Comparison of ENCODE assay signal across 22 cellular contexts in the genomic region with DNA sequence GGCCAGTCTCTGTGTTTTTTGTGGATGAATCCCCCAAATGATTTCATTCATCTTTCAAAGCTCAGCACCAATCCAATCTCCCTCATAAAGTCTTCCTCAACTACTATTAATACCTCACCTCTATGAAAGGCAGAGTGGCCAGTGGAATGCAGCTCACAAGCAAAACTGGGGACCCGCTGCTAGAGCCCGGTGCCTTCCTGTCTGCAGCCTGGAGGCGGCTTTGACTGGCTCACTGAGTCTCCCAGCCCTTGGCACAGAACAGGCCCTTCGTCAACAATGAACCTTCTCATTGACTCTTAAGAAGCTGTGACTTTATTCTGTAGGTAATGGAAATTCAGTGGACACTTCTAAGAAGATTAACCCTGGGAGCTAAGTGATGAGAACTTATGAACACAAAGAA.
DNase-seq lines count a peak whose midpoint lies in the region; ATAC-seq, FAIRE-seq and TF ChIP-seq lines count a peak whose summit lies in the region.
"Had no signal": no experiment of that assay in that cellular context is flagged by ENCODE, and none has a peak within 500 bp of the region (broad histone marks: within the 10 kb centered on the region; RNA-seq: fewer than 3 reads in every experiment).

No MANE protein-coding gene starts in this region.

- no peaks in the 10 kb centered on the region for H4K20me1 ChIP-seq in H1 (replicated peaks in 1 of 2; ENCODE audit: control insufficient read depth in 1 of 2, insufficient read depth in 2 of 2, low read length in 2 of 2)
- H4K20me1 ChIP-seq: BLaER1 had no signal

- H3K9me3 Mint-ChIP-seq in type B pancreatic cell: peaks cover 5% of the 10 kb centered on the region
- H3K9me3 Mint-ChIP-seq: CD4-positive, alpha-beta T cell had no signal

- H2BK5ac ChIP-seq in H1 (ENCODE audit: low read depth, low read length): no peak overlapping the region

- peak; percentile 23 for DNase-seq in DMS79 treated with DMSO at 0.1 percent for 48 hours (lab: John Stamatoyannopoulos, UW)
- DNase-seq in H1 (ENCODE audit: low read depth in 1 of 2, low spot score in 2 of 2): no peak
- DNase-seq in mucosa of descending colon: no peak
- no peak for DNase-seq in type B pancreatic cell (ENCODE audit: extremely low spot score, unreplicated experiment)
- no peak for DNase-seq in caudate nucleus (lab: John Stamatoyannopoulos, UW)
- DNase-seq: ACHN; CD4-positive, alpha-beta T cell; GDM1; H7; Karpas-422; MV-4-11; NCI-H1694; NCI-H2081 treated with DMSO at 0.1 percent for 48 hours; NK-92 treated with Interleukin-12 subunit alpha and Interleukin-12 subunit beta, amount 100 ng/mL, for 24 hours; SHP77 treated with DMSO at 0.1 percent for 48 hours had no signal

- no peaks in the 10 kb centered on the region for H3K9me3 ChIP-seq in H1 (ENCODE audit: insufficient read depth in 2 of 2, low read depth in 1 of 2, low read length in 1 of 2)
- no peaks in the 10 kb centered on the region for H3K9me3 ChIP-seq in mucosa of descending colon
- no peaks in the 10 kb centered on the region for H3K9me3 ChIP-seq in gastroesophageal sphincter
- H3K9me3 ChIP-seq: BLaER1 had no signal

- TF ChIP-seq POLR2A in H1 (IDR thresholded peaks at IDR 0.05; ENCODE audit: control extremely low read depth in 1 of 2, low read depth in 2 of 2, low read length in 2 of 2) (no peak), gastroesophageal sphincter (IDR thresholded peaks at IDR 0.05) (no peak)

- no peaks in the 10 kb centered on the region for H3K79me1 ChIP-seq in H1 (ENCODE audit: low read depth, low read length)

- no peak overlapping the region for H4K91ac ChIP-seq in H1 (replicated peaks; ENCODE audit: insufficient read length, low read length)

- no peak overlapping the region for H4K5ac ChIP-seq in H1 (ENCODE audit: insufficient read length, low read depth, low read length)

- H3K4me1 ChIP-seq in H1 (replicated peaks in 1 of 4; ENCODE audit: control insufficient read depth in 3 of 4, insufficient read depth in 4 of 4, low read length in 3 of 4): no peaks in the 10 kb centered on the region
- no peaks in the 10 kb centered on the region for H3K4me1 ChIP-seq in mucosa of descending colon (ENCODE audit: low read depth)
- H3K4me1 ChIP-seq in gastroesophageal sphincter: no peaks in the 10 kb centered on the region
- H3K4me1 ChIP-seq: BLaER1 had no signal

- H2AK5ac ChIP-seq in H1 (ENCODE audit: low read depth, low read length): no peak overlapping the region

- H2BK15ac ChIP-seq in H1 (ENCODE audit: low read length): no peak overlapping the region

- H3K4me3 ChIP-seq in H1 (ENCODE audit: extremely low read depth in 1 of 4, insufficient read depth in 2 of 4, low read depth in 3 of 4, low read length in 4 of 4) (no peak overlapping the region), mucosa of descending colon (no peak overlapping the region), gastroesophageal sphincter (no peak overlapping the region)
- H3K4me3 ChIP-seq: BLaER1 had no signal

- TF ChIP-seq EP300 in H1 (IDR thresholded peaks at IDR 0.05; ENCODE audit: borderline replicate concordance in 1 of 2, low read depth in 2 of 2, low read length in 2 of 2) (no peak), gastroesophageal sphincter (IDR thresholded peaks at IDR 0.05) (no peak)

- no peaks in the 10 kb centered on the region for H3K27me3 Mint-ChIP-seq in type B pancreatic cell
- H3K27me3 Mint-ChIP-seq: CD4-positive, alpha-beta T cell had no signal

- CTCF ChIA-PET in H1 (lab: Charles Lee; ENCODE audit: partially characterized antibody): interaction anchor here (0.6 to 2.1 kb wide), 8 partner anchors 14 to 307 kb away, joined by 3 to 7 read pairs (median 3); no protein-coding TSS in a partner anchor

- no peak overlapping the region for H2BK12ac ChIP-seq in H1 (ENCODE audit: low read depth, low read length)

- ATAC-seq in mucosa of descending colon (peak; percentile 9), GM18511 (IDR thresholded peaks at IDR 0.05; ENCODE audit: unreplicated experiment) (no peak), gastroesophageal sphincter (no peak)
- ATAC-seq: SK-N-SH treated with all-trans-retinoic acid at 6 μM for 48 hours had no signal

- no peak overlapping the region for H4K8ac ChIP-seq in H1 (ENCODE audit: extremely low read depth, insufficient read depth, low read length)

- H2BK20ac ChIP-seq in H1 (ENCODE audit: low read length): 0 out of 2 replicates have a peak overlapping the region, but pooled peaks have one; percentile 49

- POLR2A ChIA-PET in H1 (lab: Charles Lee; ENCODE audit: partially characterized antibody): no interaction called here

- no peak overlapping the region for H3K4me2 ChIP-seq in H1 (ENCODE audit: insufficient read depth in 1 of 2, low read depth in 2 of 2, low read length in 2 of 2)
- H3K4me2 ChIP-seq: BLaER1 had no signal

- H2BK120ac ChIP-seq in H1 (replicated peaks; ENCODE audit: low read depth, low read length): no peak overlapping the region

- H2AFZ ChIP-seq in H1 (ENCODE audit: low read length): peak overlapping the region; percentile 38; the same call in 1 of the 2 replicates

- H3K18ac ChIP-seq in H1 (ENCODE audit: extremely low read depth, low read length): no peak overlapping the region

- H3K56ac ChIP-seq in H1 (replicated peaks; ENCODE audit: insufficient read length, low read depth, low read length): no peak overlapping the region

- peaks cover 0 to 3% of the 10 kb centered on the region in 2 experiments; a peak in 1 of 4 replicates for H3K79me2 ChIP-seq in H1 (ENCODE audit: control insufficient read depth in 1 of 2, insufficient read depth in 2 of 2, low read length in 2 of 2)

- H3K9ac ChIP-seq in H1 (replicated peaks in 1 of 4; ENCODE audit: extremely low read depth in 1 of 4, low read depth in 3 of 4, low read length in 3 of 4): no peak overlapping the region
- H3K9ac ChIP-seq: BLaER1 had no signal

- H3K23me2 ChIP-seq in H1 (ENCODE audit: low read depth, low read length): no peaks in the 10 kb centered on the region

- peak overlapping the region; percentile 48 for H3K4me3 Mint-ChIP-seq in type B pancreatic cell
- H3K4me3 Mint-ChIP-seq: CD4-positive, alpha-beta T cell had no signal

- WGBS in H1 (ENCODE audit: extremely low coverage in 1 of 2, insufficient coverage in 1 of 2, insufficient read length in 1 of 2, insufficient replicate concordance in 2 of 2, low coverage in 1 of 2, low lambda C conversion rate in 2 of 2, missing lambda C conversion rate in 1 of 2), 2 experiments: 89% methylated on average over 4 of the region's 4 CpGs; no CpG with 5 or more reads in 1 of the 2 experiments
- WGBS in gastroesophageal sphincter (ENCODE audit: low coverage in 1 of 2), 2 donors: 54 to 92% methylated on average over 2 of the region's 4 CpGs

- no peak overlapping the region for H3K23ac ChIP-seq in H1 (ENCODE audit: insufficient read length)

- H3K27me3 ChIP-seq in H1 (replicated peaks in 1 of 4; ENCODE audit: control insufficient read depth in 3 of 4, extremely low read depth in 1 of 4, insufficient read depth in 3 of 4, low read length in 3 of 4) (no peaks in the 10 kb centered on the region), gastroesophageal sphincter (no peaks in the 10 kb centered on the region)
- H3K27me3 ChIP-seq: BLaER1 had no signal

- no peak overlapping the region for H3K4ac ChIP-seq in H1 (replicated peaks; ENCODE audit: insufficient read length, low read depth, low read length)

- H3K36me3 ChIP-seq in H1 (ENCODE audit: control insufficient read depth in 2 of 4, insufficient read depth in 4 of 4, low read length in 3 of 4): no peaks in the 10 kb centered on the region
- no peaks in the 10 kb centered on the region for H3K36me3 ChIP-seq in mucosa of descending colon (ENCODE audit: low read depth)
- H3K36me3 ChIP-seq in gastroesophageal sphincter: no peaks in the 10 kb centered on the region
- H3K36me3 ChIP-seq: BLaER1 had no signal

- no peak for TF ChIP-seq RAD21 in H1 (IDR thresholded peaks at IDR 0.05 in 1 of 2, conservative IDR thresholded peaks at IDR 0.05 in 1 of 2; ENCODE audit: low read depth in 2 of 2, low read length in 2 of 2)

- peak overlapping the region; percentile 21 for H3K27ac Mint-ChIP-seq in type B pancreatic cell
- H3K27ac Mint-ChIP-seq: CD4-positive, alpha-beta T cell had no signal

- FAIRE-seq in H1 (lab: Jason Lieb, UNC): no peak
- FAIRE-seq: GM18507, GM19239 had no signal

- TF ChIP-seq CTCF in H1 (IDR thresholded peaks at IDR 0.05; ENCODE audit: control extremely low read depth in 1 of 3, insufficient read depth in 1 of 3, low read depth in 1 of 3, low read length in 3 of 3) (no peak), mucosa of descending colon (IDR thresholded peaks at IDR 0.05) (no peak), type B pancreatic cell (conservative IDR thresholded peaks at IDR 0.05) (no peak), gastroesophageal sphincter (IDR thresholded peaks at IDR 0.05) (no peak)

- H3K27ac ChIP-seq in H1 (ENCODE audit: low read depth, low read length): no peak overlapping the region
- no peak overlapping the region for H3K27ac ChIP-seq in gastroesophageal sphincter
- H3K27ac ChIP-seq in caudate nucleus (ENCODE audit: low read depth, low read length): no peak overlapping the region
- H3K27ac ChIP-seq: BLaER1, RWPE1 had no signal

- H3K36me3 Mint-ChIP-seq in type B pancreatic cell: no peaks in the 10 kb centered on the region

- intact Hi-C loops in mucosa of descending colon (cut with DNase I, micrococcal nuclease): no loop called here

- H3K14ac ChIP-seq in H1 (ENCODE audit: insufficient read length): no peak overlapping the region

- H3K4me1 Mint-ChIP-seq in type B pancreatic cell (ENCODE audit: unreplicated experiment): peaks cover 11% of the 10 kb centered on the region

TF ChIP-seq in H1, 55 proteins besides CTCF, POLR2A, EP300 and RAD21:
- TF ChIP-seq POLR2AphosphoS5 (IDR thresholded peaks at IDR 0.05; ENCODE audit: low read depth, low read length): no peak
- TF ChIP-seq TEAD4 (IDR thresholded peaks at IDR 0.05; ENCODE audit: low read depth, low read length): no peak
- TF ChIP-seq BRCA1 (IDR thresholded peaks at IDR 0.05; ENCODE audit: low read depth, low read length): no peak
- TF ChIP-seq CBX5 (IDR thresholded peaks at IDR 0.05; ENCODE audit: low read depth, low read length): no peak
- TF ChIP-seq RNF2 (IDR thresholded peaks at IDR 0.05; ENCODE audit: borderline replicate concordance, low read depth, low read length, missing control alignments, poor library complexity, severe bottlenecking): no peak
